29 cellular contexts compared by ENCODE assay signal in genomic region chr15:43382310-43382709, GRCh38.
"Had no signal": no experiment of that assay in that cellular context is flagged by ENCODE, and none has a peak within 500 bp of the region (broad histone marks: within the 10 kb centered on the region; RNA-seq: fewer than 3 reads in every experiment).

No MANE protein-coding gene starts in this region.

- H3K27ac ChIP-seq: epithelial cell of prostate, foreskin keratinocyte, heart right ventricle, left lung, prostate gland, sigmoid colon, skin epidermis, spleen, thoracic aorta, tibial nerve, upper lobe of left lung had no signal

- H3K4me3 ChIP-seq: dorsolateral prefrontal cortex, heart right ventricle, left lung, mucosa of descending colon, prostate gland, sigmoid colon, skin epidermis, spleen, thoracic aorta, tibial nerve, upper lobe of left lung had no signal

- H3K27me3 ChIP-seq: dorsolateral prefrontal cortex, foreskin keratinocyte, heart right ventricle, left lung, sigmoid colon, spleen, tibial nerve, upper lobe of left lung had no signal

- ATAC-seq: esophagus mucosa; foreskin keratinocyte; heart right ventricle; left cardiac atrium; left lung; mucosa of descending colon; naive thymus-derived CD8-positive, alpha-beta T cell; right cardiac atrium; stimulated activated memory B cell treated with anti-CD40 and anti-IgM and Interleukin-4, amounts not matched to agents 10 μg/mL and 1 μg/mL and 100 μg/mL, for 72 hours; stimulated activated naive CD8-positive, alpha-beta T cell treated with anti-CD3 and anti-CD28 coated beads, Interleukin-15, Interleukin-2, amounts not matched to agents 100 U/mL and 50 U/mL, for 24 hours had no signal

- DNase-seq: dorsolateral prefrontal cortex; effector CD4-positive, alpha-beta T cell; endodermal cell; foreskin keratinocyte; glutamatergic neuron; heart right ventricle; hippocampal formation; left cardiac atrium; left lung; mesenchymal stem cell; mucosa of descending colon; naive thymus-derived CD8-positive, alpha-beta T cell; nephron progenitor cell; nucleus accumbens; right cardiac atrium; sigmoid colon; spleen; stimulated activated CD4-positive, alpha-beta T cell treated with anti-CD3 and anti-CD28 coated beads, Interleukin-4, amount 100 ng/mL, for 4 hours; stimulated activated naive CD8-positive, alpha-beta T cell treated with anti-CD3 and anti-CD28 coated beads, Interleukin-15, Interleukin-2, amounts not matched to agents 100 U/mL and 50 U/mL, for 24 hours; substantia nigra; upper lobe of left lung had no signal

- H3K9me3 ChIP-seq: heart right ventricle, left lung, mucosa of descending colon, prostate gland, sigmoid colon, spleen, thoracic aorta, tibial nerve, upper lobe of left lung had no signal

- H3K27me3 Mint-ChIP-seq: naive thymus-derived CD8-positive, alpha-beta T cell; stimulated activated memory B cell treated with anti-CD40 and anti-IgM and Interleukin-4, amounts not matched to agents 10 μg/mL and 1 μg/mL and 100 μg/mL, for 72 hours had no signal

- H3K4me3 Mint-ChIP-seq: endodermal cell; mesothelial cell of epicardium; naive thymus-derived CD8-positive, alpha-beta T cell; nephron progenitor cell; stimulated activated memory B cell treated with anti-CD40 and anti-IgM and Interleukin-4, amounts not matched to agents 10 μg/mL and 1 μg/mL and 100 μg/mL, for 72 hours had no signal

- H3K4me1 Mint-ChIP-seq: endodermal cell; mesothelial cell of epicardium; nephron progenitor cell; stimulated activated memory B cell treated with anti-CD40 and anti-IgM and Interleukin-4, amounts not matched to agents 10 μg/mL and 1 μg/mL and 100 μg/mL, for 72 hours had no signal

- H3K27ac Mint-ChIP-seq: endodermal cell; mesothelial cell of epicardium; nephron progenitor cell; stimulated activated memory B cell treated with anti-CD40 and anti-IgM and Interleukin-4, amounts not matched to agents 10 μg/mL and 1 μg/mL and 100 μg/mL, for 72 hours had no signal

- H3K4me1 ChIP-seq: foreskin keratinocyte, heart right ventricle, left lung, prostate gland, sigmoid colon, spleen, tibial nerve, upper lobe of left lung had no signal

- H3K9me3 Mint-ChIP-seq: endodermal cell; mesothelial cell of epicardium; naive thymus-derived CD8-positive, alpha-beta T cell; nephron progenitor cell; stimulated activated memory B cell treated with anti-CD40 and anti-IgM and Interleukin-4, amounts not matched to agents 10 μg/mL and 1 μg/mL and 100 μg/mL, for 72 hours had no signal
